ENCODE assay signal across 19 cellular contexts in genomic region chr11:121932646-121933185, GRCh38.
DNase-seq lines count a peak whose midpoint lies in the region; ATAC-seq and TF ChIP-seq lines count a peak whose summit lies in the region.
"Had no signal": no experiment of that assay in that cellular context is flagged by ENCODE, and none has a peak within 500 bp of the region (broad histone marks: within the 10 kb centered on the region; RNA-seq: fewer than 3 reads in every experiment).

No MANE protein-coding gene starts in this region.

- no peaks in the 10 kb centered on the region for H4K20me1 ChIP-seq in GM23248 (ENCODE audit: insufficient read depth)

- no peak for ATAC-seq in activated CD8-positive, alpha-beta T cell treated with anti-CD3 and anti-CD28 coated beads, Interleukin-2, amount 10 ng/mL, durations not matched to agents 7 days and 5 days
- ATAC-seq in heart left ventricle: no peak
- no peak; the same call in 1 of the 2 replicates for ATAC-seq in WTC11
- ATAC-seq: K562 had no signal

- H3K9me2 ChIP-seq in GM23248 (ENCODE audit: insufficient read depth): no peaks in the 10 kb centered on the region

- H3K27ac Mint-ChIP-seq in activated CD8-positive, alpha-beta T cell treated with anti-CD3 and anti-CD28 coated beads, Interleukin-2, amount 10 ng/mL, durations not matched to agents 7 days and 5 days: no peak overlapping the region
- no peak overlapping the region for H3K27ac Mint-ChIP-seq in WTC11
- H3K27ac Mint-ChIP-seq: CD4-positive, CD25-positive, alpha-beta regulatory T cell had no signal

- H3K27me3 ChIP-seq in GM23248 (replicated peaks; ENCODE audit: insufficient read depth): no peaks in the 10 kb centered on the region
- no peaks in the 10 kb centered on the region for H3K27me3 ChIP-seq in heart left ventricle

- H3K9me3 ChIP-seq in GM23248 (ENCODE audit: low read depth) (no peaks in the 10 kb centered on the region), heart left ventricle (no peaks in the 10 kb centered on the region)
- H3K9me3 ChIP-seq: Caco-2 had no signal

- H3K9me3 Mint-ChIP-seq in activated CD8-positive, alpha-beta T cell treated with anti-CD3 and anti-CD28 coated beads, Interleukin-2, amount 10 ng/mL, durations not matched to agents 7 days and 5 days (ENCODE audit: insufficient read depth): no peaks in the 10 kb centered on the region
- H3K9me3 Mint-ChIP-seq in WTC11: no peaks in the 10 kb centered on the region
- H3K9me3 Mint-ChIP-seq: CD4-positive, CD25-positive, alpha-beta regulatory T cell; H9 had no signal

- no peak overlapping the region for H3K4me3 Mint-ChIP-seq in activated CD8-positive, alpha-beta T cell treated with anti-CD3 and anti-CD28 coated beads, Interleukin-2, amount 10 ng/mL, durations not matched to agents 7 days and 5 days
- H3K4me3 Mint-ChIP-seq in WTC11: no peak overlapping the region
- H3K4me3 Mint-ChIP-seq: CD4-positive, CD25-positive, alpha-beta regulatory T cell; H9 had no signal

- no peaks in the 10 kb centered on the region for H3K79me2 ChIP-seq in GM23248 (ENCODE audit: insufficient read depth)

- TF ChIP-seq CTCF in heart left ventricle (IDR thresholded peaks at IDR 0.05) (no peak), WTC11 (IDR thresholded peaks at IDR 0.05) (no peak)

- H3K36me3 Mint-ChIP-seq in activated CD8-positive, alpha-beta T cell treated with anti-CD3 and anti-CD28 coated beads, Interleukin-2, amount 10 ng/mL, durations not matched to agents 7 days and 5 days (ENCODE audit: low read depth): no peaks in the 10 kb centered on the region
- H3K36me3 Mint-ChIP-seq in WTC11: no peaks in the 10 kb centered on the region
- H3K36me3 Mint-ChIP-seq: CD4-positive, CD25-positive, alpha-beta regulatory T cell had no signal

- H3K9ac ChIP-seq in GM23248: no peak overlapping the region

- DNase-seq in GM23248 (peak; percentile 45), RPMI7951 (ENCODE audit: low read depth) (peak; percentile 90), islet precursor cell (peak; percentile 65), putamen (ENCODE audit: low spot score) (peak; percentile 62), GDM1 (lab: John Stamatoyannopoulos, UW) (no peak), heart left ventricle (no peak), WTC11 (ENCODE audit: low spot score) (no peak)
- no peak for DNase-seq in activated CD8-positive, alpha-beta T cell treated with anti-CD3 and anti-CD28 coated beads, Interleukin-2, amount 10 ng/mL, durations not matched to agents 7 days and 5 days
- DNase-seq: Caco-2; CD4-positive, CD25-positive, alpha-beta regulatory T cell; DMS53; GF-D8; H9; NCI-H1417 treated with DMSO at 0.1 percent for 48 hours; NCI-H2029 treated with DMSO at 0.1 percent for 48 hours; NCI-H2171 treated with DMSO at 0.1 percent for 48 hours; NCI-H748 treated with DMSO at 0.1 percent for 48 hours had no signal

- no peak overlapping the region for H2AFZ ChIP-seq in GM23248

- H3F3A ChIP-seq in GM23248 (ENCODE audit: insufficient read depth): peaks cover 50% of the 10 kb centered on the region

- H3K4me1 ChIP-seq in GM23248 (ENCODE audit: insufficient read depth) (peaks cover 54% of the 10 kb centered on the region), heart left ventricle (peaks cover 0 to 21% (median 8%) of the 10 kb centered on the region in 12 donors)
- H3K4me1 ChIP-seq: Caco-2 had no signal

- WGBS in GM23248 (ENCODE audit: low coverage in 1 of 2, low lambda C conversion rate in 2 of 2, missing lambda C conversion rate in 2 of 2), 2 experiments: 92 to 93% methylated on average over 3 of the region's 3 CpGs
- 93 to 96% (median 95%) methylated on average over 3 of the region's 3 CpGs for WGBS in heart left ventricle, 4 donors

- in situ Hi-C loops in GM23248 (cut with MboI): no loop called here

- H3K4me1 Mint-ChIP-seq in activated CD8-positive, alpha-beta T cell treated with anti-CD3 and anti-CD28 coated beads, Interleukin-2, amount 10 ng/mL, durations not matched to agents 7 days and 5 days (ENCODE audit: low read depth): no peaks in the 10 kb centered on the region
- peaks cover 25% of the 10 kb centered on the region for H3K4me1 Mint-ChIP-seq in WTC11
- H3K4me1 Mint-ChIP-seq: CD4-positive, CD25-positive, alpha-beta regulatory T cell had no signal

- H3K4me2 ChIP-seq in GM23248 (ENCODE audit: unreplicated experiment): no peak overlapping the region

- CTCF ChIA-PET in activated CD8-positive, alpha-beta T cell treated with anti-CD3 and anti-CD28 coated beads, Interleukin-2, amount 10 ng/mL, durations not matched to agents 7 days and 5 days (lab: Charles Lee): no interaction called here
- CTCF ChIA-PET in WTC11 (lab: Charles Lee): interaction anchor here (0.6 kb wide), 1 partner anchor 138 kb away, joined by 3 read pairs; no protein-coding TSS in a partner anchor

- H3K27ac ChIP-seq in GM23248: peak overlapping the region; percentile 35
- no peak overlapping the region for H3K27ac ChIP-seq in heart left ventricle
- H3K27ac ChIP-seq: HL-60 had no signal

- H3K4me3 ChIP-seq in GM23248 (no peak overlapping the region), heart left ventricle (no peak overlapping the region)
- H3K4me3 ChIP-seq: K562 had no signal

- intact Hi-C loops in heart left ventricle (cut with DNase I): loop anchor here in 1 of 10 donors (10.0 kb wide), 1 partner anchor 172 kb away; no protein-coding TSS in a partner anchor

- TF ChIP-seq POLR2A in heart left ventricle (IDR thresholded peaks at IDR 0.05): no peak

- POLR2A ChIA-PET in activated CD8-positive, alpha-beta T cell treated with anti-CD3 and anti-CD28 coated beads, Interleukin-2, amount 10 ng/mL, durations not matched to agents 7 days and 5 days (lab: Charles Lee): no interaction called here
- POLR2A ChIA-PET in WTC11 (lab: Charles Lee): no interaction called here

- H3K36me3 ChIP-seq in GM23248 (ENCODE audit: low read depth): no peaks in the 10 kb centered on the region
- H3K36me3 ChIP-seq in heart left ventricle: no peaks in the 10 kb centered on the region

- H3K27me3 Mint-ChIP-seq in activated CD8-positive, alpha-beta T cell treated with anti-CD3 and anti-CD28 coated beads, Interleukin-2, amount 10 ng/mL, durations not matched to agents 7 days and 5 days (ENCODE audit: low read depth): peaks cover 1% of the 10 kb centered on the region
- H3K27me3 Mint-ChIP-seq in WTC11 (ENCODE audit: low read depth): no peaks in the 10 kb centered on the region

TF ChIP-seq in WTC11, 78 proteins besides CTCF, POLR2A, EP300 and RAD21 (continues in another document):
- TF ChIP-seq, protein P1, sequence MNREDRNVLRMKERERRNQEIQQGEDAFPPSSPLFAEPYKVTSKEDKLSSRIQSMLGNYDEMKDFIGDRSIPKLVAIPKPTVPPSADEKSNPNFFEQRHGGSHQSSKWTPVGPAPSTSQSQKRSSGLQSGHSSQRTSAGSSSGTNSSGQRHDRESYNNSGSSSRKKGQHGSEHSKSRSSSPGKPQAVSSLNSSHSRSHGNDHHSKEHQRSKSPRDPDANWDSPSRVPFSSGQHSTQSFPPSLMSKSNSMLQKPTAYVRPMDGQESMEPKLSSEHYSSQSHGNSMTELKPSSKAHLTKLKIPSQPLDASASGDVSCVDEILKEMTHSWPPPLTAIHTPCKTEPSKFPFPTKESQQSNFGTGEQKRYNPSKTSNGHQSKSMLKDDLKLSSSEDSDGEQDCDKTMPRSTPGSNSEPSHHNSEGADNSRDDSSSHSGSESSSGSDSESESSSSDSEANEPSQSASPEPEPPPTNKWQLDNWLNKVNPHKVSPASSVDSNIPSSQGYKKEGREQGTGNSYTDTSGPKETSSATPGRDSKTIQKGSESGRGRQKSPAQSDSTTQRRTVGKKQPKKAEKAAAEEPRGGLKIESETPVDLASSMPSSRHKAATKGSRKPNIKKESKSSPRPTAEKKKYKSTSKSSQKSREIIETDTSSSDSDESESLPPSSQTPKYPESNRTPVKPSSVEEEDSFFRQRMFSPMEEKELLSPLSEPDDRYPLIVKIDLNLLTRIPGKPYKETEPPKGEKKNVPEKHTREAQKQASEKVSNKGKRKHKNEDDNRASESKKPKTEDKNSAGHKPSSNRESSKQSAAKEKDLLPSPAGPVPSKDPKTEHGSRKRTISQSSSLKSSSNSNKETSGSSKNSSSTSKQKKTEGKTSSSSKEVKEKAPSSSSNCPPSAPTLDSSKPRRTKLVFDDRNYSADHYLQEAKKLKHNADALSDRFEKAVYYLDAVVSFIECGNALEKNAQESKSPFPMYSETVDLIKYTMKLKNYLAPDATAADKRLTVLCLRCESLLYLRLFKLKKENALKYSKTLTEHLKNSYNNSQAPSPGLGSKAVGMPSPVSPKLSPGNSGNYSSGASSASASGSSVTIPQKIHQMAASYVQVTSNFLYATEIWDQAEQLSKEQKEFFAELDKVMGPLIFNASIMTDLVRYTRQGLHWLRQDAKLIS (CRISPR knock-in tag; IDR thresholded peaks at IDR 0.05; ENCODE audit: borderline replicate concordance): no peak
- TF ChIP-seq, protein P2, sequence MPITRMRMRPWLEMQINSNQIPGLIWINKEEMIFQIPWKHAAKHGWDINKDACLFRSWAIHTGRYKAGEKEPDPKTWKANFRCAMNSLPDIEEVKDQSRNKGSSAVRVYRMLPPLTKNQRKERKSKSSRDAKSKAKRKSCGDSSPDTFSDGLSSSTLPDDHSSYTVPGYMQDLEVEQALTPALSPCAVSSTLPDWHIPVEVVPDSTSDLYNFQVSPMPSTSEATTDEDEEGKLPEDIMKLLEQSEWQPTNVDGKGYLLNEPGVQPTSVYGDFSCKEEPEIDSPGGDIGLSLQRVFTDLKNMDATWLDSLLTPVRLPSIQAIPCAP (CRISPR knock-in tag; IDR thresholded peaks at IDR 0.05): no peak
- TF ChIP-seq NFE2L1 (CRISPR knock-in tag; IDR thresholded peaks at IDR 0.05) (no peak), STAT6 (CRISPR knock-in tag; conservative IDR thresholded peaks at IDR 0.05; ENCODE audit: low read depth) (no peak)

Comparison
In these comparisons a context has a peak if more than half of its experiments do, and no peak if none do; other contexts are left out.
1. DNase-seq: peak in GM23248 (single experiment), RPMI7951 (single experiment), islet precursor cell (single experiment) and putamen (single experiment); none in activated CD8-positive, alpha-beta T cell treated with anti-CD3 and anti-CD28 coated beads, Interleukin-2, amount 10 ng/mL, durations not matched to agents 7 days and 5 days (single experiment), GDM1 (single experiment), heart left ventricle (0 of 5) and WTC11 (single experiment).